Comparison of ENCODE assay signal across 1 cellular context in genomic region chr9:35756743-35757526, GRCh38.
TF ChIP-seq lines count a peak whose summit lies in the region.

No MANE protein-coding gene starts in this region.

TF ChIP-seq in HEK293, 187 proteins besides CTCF, POLR2A, EP300 and RAD21 (continued from another document):
- TF ChIP-seq ZBTB26 (tag by site-specific recombination; optimal IDR thresholded peaks at IDR 0.05): peak; percentile 82
- 0 out of 2 replicates have a peak, but pooled peaks have one; percentile 12 for TF ChIP-seq BCL11B (tag by site-specific recombination; IDR thresholded peaks at IDR 0.05; ENCODE audit: low read depth)
- no peak for TF ChIP-seq ZNF174 (tag by site-specific recombination; IDR thresholded peaks at IDR 0.05)
- peak; percentile 61; the same call in 1 of the 2 replicates for TF ChIP-seq ZNF580 (tag by site-specific recombination; IDR thresholded peaks at IDR 0.05)
- peak; percentile 71 for TF ChIP-seq ZBTB17 (tag by site-specific recombination; IDR thresholded peaks at IDR 0.05)
